13 cellular contexts compared by ENCODE assay signal in the genomic region with DNA sequence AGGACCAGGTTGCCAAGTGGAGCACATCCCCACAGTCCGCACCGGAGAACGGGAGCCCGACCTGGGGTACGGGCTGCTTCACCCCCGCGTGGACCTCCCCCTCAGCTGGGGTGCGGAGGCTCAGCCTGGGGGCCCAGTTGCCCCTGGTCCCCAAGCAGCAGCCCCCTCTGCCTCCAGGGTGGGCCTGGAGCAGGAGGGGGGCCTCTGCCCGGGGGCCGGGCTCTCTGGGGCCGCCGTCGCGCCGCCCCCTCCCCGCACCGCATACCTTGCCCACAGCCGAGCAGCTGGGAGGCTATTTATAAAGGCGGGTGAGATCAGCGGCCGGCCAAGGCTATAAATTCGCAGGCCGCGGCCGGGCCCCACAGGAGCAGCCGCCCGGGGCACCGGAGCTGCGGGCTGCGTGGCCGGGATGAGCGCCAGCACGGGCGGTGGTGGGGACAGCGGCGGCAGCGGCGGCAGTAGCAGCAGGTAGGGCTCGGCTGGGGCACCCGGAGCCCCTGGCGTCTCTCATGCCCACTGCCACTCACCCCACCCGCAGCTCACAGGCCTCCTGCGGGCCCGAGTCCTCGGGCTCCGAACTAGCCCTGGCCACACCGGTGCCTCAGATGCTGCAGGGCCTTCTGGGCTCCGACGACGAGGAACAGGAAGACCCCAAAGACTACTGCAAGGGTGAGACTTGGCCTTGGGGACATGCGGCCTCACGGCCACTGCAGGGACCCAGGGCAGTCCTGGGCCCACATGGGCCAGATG. TPM values are rescaled to one million over a fixed set of nuclear protein-coding genes. Genes with fewer than 3 reads are reported as not detected.
DNase-seq lines count a peak whose midpoint lies in the region; ATAC-seq, FAIRE-seq and TF ChIP-seq lines count a peak whose summit lies in the region.
"Had no signal": no experiment of that assay in that cellular context is flagged by ENCODE, and none has a peak within 500 bp of the region (broad histone marks: within the 10 kb centered on the region; RNA-seq: fewer than 3 reads in every experiment).

Gene SRPK3 (plus strand): TSS at position 364 of the 750 bp plus-strand sequence. CDS start 46 bp downstream, at position 410.

- no peak within 1 kb of the TSS for H3K4me3 Mint-ChIP-seq in activated CD4-positive, alpha-beta T cell treated with anti-CD3 and anti-CD28 coated beads, Interleukin-2, amount 10 ng/mL, durations not matched to agents 7 days and 5 days
- H3K4me3 Mint-ChIP-seq: central memory CD8-positive, alpha-beta T cell had no signal

- no peaks in the 10 kb centered on the region for H3K4me1 ChIP-seq in GM12878 (ENCODE audit: control insufficient read depth, insufficient read depth, low read length)
- H3K4me1 ChIP-seq in transverse colon: peaks cover 4 to 21% (median 11%) of the 10 kb centered on the region in 4 donors

- H3K27ac Mint-ChIP-seq in activated CD4-positive, alpha-beta T cell treated with anti-CD3 and anti-CD28 coated beads, Interleukin-2, amount 10 ng/mL, durations not matched to agents 7 days and 5 days: peak within 1 kb of the TSS; percentile 71

- no peak within 1 kb of the TSS for H2AFZ ChIP-seq in GM12878 (ENCODE audit: control insufficient read depth, low read depth, low read length)
- H2AFZ ChIP-seq: hepatocyte had no signal

- RAD21 ChIA-PET in GM12878 (lab: Charles Lee; ENCODE audit: unreplicated experiment): no interaction called here

- no peaks in the 10 kb centered on the region for H3K4me1 Mint-ChIP-seq in activated CD4-positive, alpha-beta T cell treated with anti-CD3 and anti-CD28 coated beads, Interleukin-2, amount 10 ng/mL, durations not matched to agents 7 days and 5 days

- no peak within 1 kb of the TSS for H3K27ac ChIP-seq in GM12878 (ENCODE audit: control insufficient read depth, insufficient read depth)
- peak within 1 kb of the TSS; percentile 64 to 80 (median 79) for H3K27ac ChIP-seq in transverse colon
- H3K27ac ChIP-seq: hepatocyte had no signal

- H3K27me3 ChIP-seq in GM12878 (replicated peaks in 1 of 2; ENCODE audit: control insufficient read depth in 2 of 2, insufficient read depth in 2 of 2, low read length in 1 of 2): no peaks in the 10 kb centered on the region
- peaks cover 3% of the 10 kb centered on the region for H3K27me3 ChIP-seq in transverse colon
- H3K27me3 ChIP-seq: hepatocyte had no signal

- TF ChIP-seq CTCF in GM12878 (IDR thresholded peaks at IDR 0.05 in 2 of 3, conservative IDR thresholded peaks at IDR 0.05 in 1 of 3; ENCODE audit: control insufficient read depth in 2 of 3, extremely low read depth in 1 of 3, insufficient read depth in 1 of 3, low read depth in 3 of 3, low read length in 3 of 3): no peak
- no peak for TF ChIP-seq CTCF in transverse colon (IDR thresholded peaks at IDR 0.05)

- DNase-seq in activated CD4-positive, alpha-beta T cell treated with anti-CD3 and anti-CD28 coated beads, Interleukin-2, amount 10 ng/mL, durations not matched to agents 7 days and 5 days: no peak
- no peak for DNase-seq in activated CD4-positive, alpha-beta T cell treated with anti-CD3 and anti-CD28 coated beads, Interleukin-2, amount 50 U/mL, for 48 hours
- DNase-seq in GM12878 (ENCODE audit: low read depth, low spot score) (no peak), left lobe of liver (ENCODE audit: low spot score) (no peak), transverse colon (no peak)
- no peak for DNase-seq in activated T-cell treated with anti-CD3 and anti-CD28 coated beads, Interleukin-2, amount 50 U/mL, for 48 hours
- DNase-seq: activated CD8-positive, alpha-beta memory T cell treated with anti-CD3 and anti-CD28 coated beads, Interleukin-2, amount 50 U/mL, for 4 hours; NCI-H187 had no signal

- SMC1A ChIA-PET in GM12878 (lab: Charles Lee; ENCODE audit: uncharacterized antibody, unreplicated experiment): no interaction called here

- in situ Hi-C loops in GM12878 (cut with MboI) (loop anchor here (10.0 kb wide), 1 partner anchor 46 kb away; no protein-coding TSS in a partner anchor), transverse colon (cut with MboI; ENCODE audit: low pct_ligation_motif_present in 1 of 4, low pct_unique_long_range_greater_than_20kb in 1 of 4, low sequenced_read_pairs in 3 of 4) (loop anchor here in 1 of 4 donors (25.0 kb wide), 1 partner anchor 156 kb away; the partner anchor contains the start of genes ARHGAP4, NAA10 and RENBP)

- H3K9me3 ChIP-seq in GM12878 (replicated peaks; ENCODE audit: control insufficient read depth, insufficient read depth, low read length) (no peaks in the 10 kb centered on the region; the same call in 2 of the 3 replicates), transverse colon (no peaks in the 10 kb centered on the region)

- TF ChIP-seq RAD21 in GM12878 (IDR thresholded peaks at IDR 0.05; ENCODE audit: insufficient read depth, low read depth, low read length): no peak

- no peaks in the 10 kb centered on the region for H3K79me2 ChIP-seq in GM12878 (ENCODE audit: control insufficient read depth, insufficient read depth, low read length)
- H3K79me2 ChIP-seq: hepatocyte had no signal

- H3K9ac ChIP-seq in GM12878 (ENCODE audit: control insufficient read depth, insufficient read depth, low read length): no peak within 1 kb of the TSS

- H4K20me1 ChIP-seq in GM12878 (ENCODE audit: control insufficient read depth, insufficient read depth): no peaks in the 10 kb centered on the region

- TF ChIP-seq EP300 in GM12878 (IDR thresholded peaks at IDR 0.05; ENCODE audit: borderline replicate concordance in 1 of 2, control insufficient read depth in 1 of 2, low read depth in 2 of 2, low read length in 2 of 2): no peak
- no peak for TF ChIP-seq EP300 in transverse colon (IDR thresholded peaks at IDR 0.05; ENCODE audit: low read depth)

- no peak within 1 kb of the TSS for H3K4me2 ChIP-seq in GM12878 (ENCODE audit: control insufficient read depth, insufficient read depth)
- H3K4me2 ChIP-seq: hepatocyte had no signal

- no peaks in the 10 kb centered on the region for H3K36me3 Mint-ChIP-seq in activated CD4-positive, alpha-beta T cell treated with anti-CD3 and anti-CD28 coated beads, Interleukin-2, amount 10 ng/mL, durations not matched to agents 7 days and 5 days (ENCODE audit: low read depth)

- H3K36me3 ChIP-seq in GM12878 (ENCODE audit: control insufficient read depth in 2 of 2, insufficient read depth in 2 of 2, low read length in 1 of 2) (no peaks in the 10 kb centered on the region; a peak in 1 of 4 replicates), transverse colon (no peaks in the 10 kb centered on the region)

- TF ChIP-seq POLR2A in GM12878 (IDR thresholded peaks at IDR 0.05; ENCODE audit: low read depth, low read length) (no peak), transverse colon (IDR thresholded peaks at IDR 0.05) (no peak)

- FAIRE-seq in GM12878 (lab: Jason Lieb, UNC): no peak

- ATAC-seq in GM12878: peak; percentile 17; the same call in 2 of the 3 replicates
- ATAC-seq in left lobe of liver: peak; percentile 3
- ATAC-seq in HG02840 (IDR thresholded peaks at IDR 0.05; ENCODE audit: low FRiP score, unreplicated experiment): no peak
- ATAC-seq in GM19455 (IDR thresholded peaks at IDR 0.05; ENCODE audit: unreplicated experiment): no peak

- no TSS peak for BruUV-seq in GM12878 (replicated peaks; lab: Mats Ljungman, UMichigan)

- CTCF ChIA-PET in activated CD4-positive, alpha-beta T cell treated with anti-CD3 and anti-CD28 coated beads, Interleukin-2, amount 10 ng/mL, durations not matched to agents 7 days and 5 days (lab: Charles Lee): interaction anchor here (1.7 kb wide), 1 partner anchor 166 kb away, joined by 3 read pairs; no protein-coding TSS in a partner anchor
- CTCF ChIA-PET in GM12878 (lab: Yijun Ruan, JAX): no interaction called here

- H3K4me3 ChIP-seq in GM12878 (no peak within 1 kb of the TSS), transverse colon (peak within 1 kb of the TSS in 1 of 4 donors; percentile 13)
- H3K4me3 ChIP-seq: hepatocyte had no signal

- H3K9me3 Mint-ChIP-seq in activated CD4-positive, alpha-beta T cell treated with anti-CD3 and anti-CD28 coated beads, Interleukin-2, amount 10 ng/mL, durations not matched to agents 7 days and 5 days: no peaks in the 10 kb centered on the region
- H3K9me3 Mint-ChIP-seq: central memory CD8-positive, alpha-beta T cell had no signal

- intact Hi-C loops in GM12878 (cut with micrococcal nuclease; ENCODE audit: unreplicated experiment): no loop called here
- intact Hi-C loops in transverse colon (cut with DNase I; ENCODE audit: low total_unique reads): no loop called here

- peaks cover 8% of the 10 kb centered on the region for H3K27me3 Mint-ChIP-seq in activated CD4-positive, alpha-beta T cell treated with anti-CD3 and anti-CD28 coated beads, Interleukin-2, amount 10 ng/mL, durations not matched to agents 7 days and 5 days

- WGBS in GM12878 (ENCODE audit: insufficient coverage, insufficient replicate concordance, low lambda C conversion rate, missing lambda C conversion rate): 44% methylated on average over 43 of the region's 52 CpGs
- WGBS in transverse colon (ENCODE audit: low coverage in 1 of 2), 2 donors: 55% methylated on average over 5 of the region's 52 CpGs; no CpG with 5 or more reads in 1 of the 2 donors

- POLR2A ChIA-PET in activated CD4-positive, alpha-beta T cell treated with anti-CD3 and anti-CD28 coated beads, Interleukin-2, amount 10 ng/mL, durations not matched to agents 7 days and 5 days (lab: Charles Lee): no interaction called here
- POLR2A ChIA-PET in GM12878 (lab: Charles Lee): interaction anchor here (0.7 kb wide), 1 partner anchor 260 kb away, joined by 3 read pairs; no protein-coding TSS in a partner anchor

RNA-seq across cellular contexts. Expression of gene SRPK3, which starts in this region (rescaled TPM):
- total RNA-seq in activated CD4-positive, alpha-beta T cell treated with anti-CD3 and anti-CD28 coated beads, Interleukin-2, amount 10 ng/mL, durations not matched to agents 7 days and 5 days: not detected
- not detected in 2 replicates for total RNA-seq in GM12878 (2013; cell fraction: nucleolus; rRNA removed)
- not detected in 2 replicates for total RNA-seq in GM12878 (2014; rRNA removed)
- not detected in 2 replicates for total RNA-seq in GM12878 (2014; rRNA removed; fragmentation: Illumina TruSeq; extraction: Trizol)
- not detected in 2 replicates for total RNA-seq in GM12878 (2021)
- 0.13 TPM for polyA plus RNA-seq in GM12878 (2011; ENCODE audit: low read depth)
- not detected in 2 replicates for polyA plus RNA-seq in GM12878 (2011; rRNA removed)
- polyA plus RNA-seq in GM12878 (2011; cell fraction: cytosol; rRNA removed): not detected in 2 replicates
- polyA plus RNA-seq in GM12878 (2011; cell fraction: nucleus; rRNA removed): 0.07 and 0.21 TPM in 2 replicates
- polyA plus RNA-seq in GM12878 (2012): 0.14 and 0.22 TPM in 2 replicates
- polyA plus RNA-seq in GM12878 (2014; fragmentation: Illumina TruSeq; extraction: Trizol): not detected in 2 replicates
- polyA plus RNA-seq in GM12878 (2014; fragmentation: Nextera tagmentation; extraction: Ambion mirVana): under 1 TPM in 1 of 2 experiments, not detected in 1; 0.05 TPM
- polyA plus RNA-seq in GM12878 (2014; rRNA removed): not detected in 2 replicates
- polyA plus RNA-seq in GM12878 (2016; fragmentation: Nextera tagmentation; extraction: Ambion mirVana): under 1 TPM in 1 of 2 experiments, not detected in 1; 0.19 TPM
- polyA minus RNA-seq in GM12878 (2011; rRNA and poly(A)+ RNA removed): not detected in 2 replicates
- not detected in 2 replicates for polyA minus RNA-seq in GM12878 (2011; cell fraction: cytosol; rRNA and poly(A)+ RNA removed)
- not detected in 2 replicates for polyA minus RNA-seq in GM12878 (2011; cell fraction: nucleus; rRNA and poly(A)+ RNA removed)
- not detected for total RNA-seq in left lobe of liver
- total RNA-seq in transverse colon: 1 to 10 TPM in 2 of 4 donors, under 1 TPM in 2; 0.64 to 3.8 (median 1.3) TPM
- polyA plus RNA-seq: neural cell had no signal

Comparison
In these comparisons a context has a peak if more than half of its experiments do, and no peak if none do; other contexts are left out.
1. Peak in ATAC-seq in GM12878; RNA of the gene not detected or under 1 TPM.
2. Peak in ATAC-seq in left lobe of liver; RNA of the gene not detected or under 1 TPM.